Comparison of ENCODE assay signal across 22 cellular contexts in the genomic region with DNA sequence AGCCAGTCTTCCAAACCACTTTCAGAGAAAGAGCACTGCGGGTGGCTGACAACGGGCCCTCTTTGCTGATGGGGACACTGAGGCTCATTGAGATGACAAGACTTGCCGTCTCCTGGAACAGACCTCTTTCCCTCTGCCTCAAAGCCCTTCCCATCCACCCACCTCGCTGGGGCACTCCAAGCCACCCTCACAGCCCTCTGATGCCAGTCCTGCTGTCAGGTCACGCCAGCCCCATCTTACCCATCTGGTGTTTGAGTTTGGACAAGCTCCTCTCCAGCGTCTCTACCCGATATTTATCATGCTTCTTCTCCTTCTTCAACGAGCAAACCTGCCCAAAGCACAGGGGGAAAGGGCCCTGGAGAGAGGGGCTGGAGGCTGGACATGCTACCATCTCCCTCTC. TPM values are rescaled to one million over a fixed set of nuclear protein-coding genes. Genes with fewer than 3 reads are reported as not detected.
"Had no signal": no experiment of that assay in that cellular context is flagged by ENCODE, and none has a peak within 500 bp of the region (broad histone marks: within the 10 kb centered on the region; RNA-seq: fewer than 3 reads in every experiment).

No MANE protein-coding gene starts in this region.

RNA-seq across cellular contexts. Expression of gene GOLGA6L22, which starts 27.0 kb away (rescaled TPM):
- total RNA-seq: activated CD4-positive, alpha-beta T cell treated with anti-CD3 and anti-CD28 coated beads for 36 hours; activated CD4-positive, alpha-beta T cell treated with anti-CD3 and anti-CD28 coated beads, Interleukin-2, amount 10 ng/mL, durations not matched to agents 7 days and 5 days; activated CD8-positive, alpha-beta memory T cell treated with anti-CD3 and anti-CD28 coated beads for 36 hours; activated CD8-positive, alpha-beta T cell treated with anti-CD3 and anti-CD28 coated beads for 36 hours; activated naive CD4-positive, alpha-beta T cell treated with anti-CD3 and anti-CD28 coated beads for 36 hours; activated naive CD4-positive, alpha-beta T cell treated with anti-CD3 and anti-CD28 coated beads, Interleukin-2, amount 50 U/mL, for 72 hours; activated naive CD8-positive, alpha-beta T cell treated with anti-CD3 and anti-CD28 coated beads for 36 hours; activated T-cell treated with anti-CD3 and anti-CD28 coated beads, Interleukin-2, amount 50 U/mL, for 4 hours; activated T-cell treated with anti-CD3 and anti-CD28 coated beads, Interleukin-2, amount 50 U/mL, for 72 hours; activated T-helper 1 cell treated with anti-CD3 and anti-CD28 coated beads, Interleukin-12 subunit alpha, Interleukin-12 subunit beta, Interleukin-2, Interleukin-4 antibody, amounts not matched to agents 30 ng/mL and 10 ng/mL and 1 ng/mL, durations not matched to agents 14 hours and 24 hours and 36 hours; activated T-helper 17 cell treated with anti-CD3 and anti-CD28 coated beads, Interleukin-2, amount 50 U/mL, for 72 hours; adrenal gland; aorta; astrocyte; body of pancreas; breast epithelium; cardiac septum; T-cell; T-helper 1 cell treated with Interleukin-12 subunit alpha and Interleukin-12 subunit beta and Interleukin-4 antibody, amounts not matched to agents 30 ng/mL and 1 ng/mL, for 36 hours; T-helper 17 cell; T-helper 2 cell treated with Interferon-gamma antibody and Interleukin-4, amounts not matched to agents 100 ng/mL and 5 ng/mL, for 36 hours; WTC11 had no signal
- polyA plus RNA-seq: adrenal gland, aorta had no signal
